In the genomic region with DNA sequence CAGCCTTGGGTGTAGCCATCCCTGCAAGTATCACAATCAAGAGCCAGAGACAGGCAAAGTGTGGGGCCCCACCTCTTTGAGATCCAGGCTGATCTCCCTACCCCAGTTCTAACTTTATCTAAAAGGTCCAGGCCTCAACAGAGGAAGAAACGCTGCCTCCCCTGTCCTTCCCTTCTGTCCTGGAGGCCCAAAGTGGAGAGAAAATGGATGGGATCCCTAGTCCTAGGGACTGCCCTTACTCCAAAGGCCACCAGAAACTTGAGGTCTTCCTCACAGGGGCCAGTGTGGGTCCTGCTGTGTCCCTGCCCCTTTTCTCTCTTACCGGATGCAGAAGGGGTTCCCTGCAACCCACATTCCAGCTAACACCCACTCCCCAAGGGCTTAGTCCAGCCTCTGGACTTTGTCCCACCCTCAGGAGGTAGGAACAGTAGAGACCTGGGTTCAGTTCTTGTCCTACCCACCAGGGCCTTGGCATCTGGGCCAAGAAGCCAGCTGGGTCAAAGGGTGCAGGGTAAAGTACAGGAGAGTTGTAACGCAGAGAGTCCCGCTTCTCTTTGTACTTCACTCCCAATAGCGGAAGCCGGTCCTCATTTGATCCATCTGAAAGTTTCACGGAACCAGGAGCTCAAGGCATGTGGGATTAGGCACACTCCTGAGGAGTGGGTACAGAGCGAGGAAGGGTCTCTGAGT, we compare ENCODE assay signal across 8 cellular contexts. TPM values are rescaled to one million over a fixed set of nuclear protein-coding genes. Genes with fewer than 3 reads are reported as not detected.
A peak's percentile ranks its signal among the peaks of the same experiment; 100 is the strongest.
DNase-seq lines count a peak whose midpoint lies in the region; ATAC-seq and TF ChIP-seq lines count a peak whose summit lies in the region.

No MANE protein-coding gene starts in this region.

- peak overlapping the region; percentile 99 for H3K27ac ChIP-seq in caudate nucleus (ENCODE audit: low read depth, low read length)
- H3K27ac ChIP-seq in muscle layer of duodenum (ENCODE audit: low read length) = peak overlapping the region; percentile 96

- H3K4me3 ChIP-seq in BE2C (ENCODE audit: low read depth, low read length) = peak overlapping the region; percentile 98
- H3K4me3 ChIP-seq in muscle layer of duodenum (ENCODE audit: low read depth in 1 of 2, low read length in 2 of 2) = peak overlapping the region; percentile 90 to 93

- no peak for TF ChIP-seq CTCF in BE2C (IDR thresholded peaks at IDR 0.05; ENCODE audit: low read depth, low read length)

- peak overlapping the region; percentile 88 to 97 (median 94) for H3K4me3 Mint-ChIP-seq in IgD-negative memory B cell

- H3K27me3 ChIP-seq in BE2C = no peaks in the 10 kb centered on the region
- no peaks in the 10 kb centered on the region for H3K27me3 ChIP-seq in muscle layer of duodenum (ENCODE audit: low read depth, low read length)

- H3K9me3 ChIP-seq in BE2C (no peaks in the 10 kb centered on the region), muscle layer of duodenum (ENCODE audit: control insufficient read depth in 1 of 2, low read length in 2 of 2) (no peaks in the 10 kb centered on the region)

- ATAC-seq in GM18511 (IDR thresholded peaks at IDR 0.05; ENCODE audit: unreplicated experiment) (no peak), HG03565 (IDR thresholded peaks at IDR 0.05; ENCODE audit: unreplicated experiment) (no peak)

- H3K4me1 ChIP-seq in BE2C = peaks cover 27% of the 10 kb centered on the region
- H3K4me1 ChIP-seq in muscle layer of duodenum (ENCODE audit: control insufficient read depth in 1 of 2, insufficient read depth in 2 of 2, low read length in 2 of 2) = peaks cover 40 to 65% of the 10 kb centered on the region in 2 donors

- H3K9me3 Mint-ChIP-seq in IgD-negative memory B cell = no peaks in the 10 kb centered on the region

- H3K36me3 ChIP-seq in BE2C (peaks cover 28% of the 10 kb centered on the region), muscle layer of duodenum (ENCODE audit: control insufficient read depth in 1 of 2, insufficient read depth in 2 of 2, low read length in 2 of 2) (peaks cover 0 to 24% of the 10 kb centered on the region in 2 donors)

- peak overlapping the region; percentile 71 to 94 (median 86) for H3K27ac Mint-ChIP-seq in IgD-negative memory B cell

- peaks cover 39 to 48% (median 46%) of the 10 kb centered on the region in 3 donors for H3K4me1 Mint-ChIP-seq in IgD-negative memory B cell

- no peaks in the 10 kb centered on the region for H3K27me3 Mint-ChIP-seq in IgD-negative memory B cell

- peaks cover 2% of the 10 kb centered on the region for H3K36me3 Mint-ChIP-seq in IgD-negative memory B cell

- DNase-seq in BE2C (no peak), caudate nucleus (lab: John Stamatoyannopoulos, UW) (no peak), NCI-H748 (lab: John Stamatoyannopoulos, UW; ENCODE audit: unreplicated experiment) (no peak), GM19238 (ENCODE audit: insufficient read length, low spot score) (no peak)

RNA-seq across cellular contexts. Expression of a gene that starts 1.9 kb away (rescaled TPM):
- 264 TPM for polyA plus RNA-seq in BE2C (2012; ENCODE audit: insufficient read depth, insufficient read length, low read depth)
- 17.8 TPM for polyA plus RNA-seq in IgD-negative memory B cell

RNA-seq across cellular contexts. Expression of a gene that starts 8.7 kb away (rescaled TPM):
- polyA plus RNA-seq in BE2C (2012; ENCODE audit: insufficient read depth, insufficient read length, low read depth) = 264 TPM
- polyA plus RNA-seq in IgD-negative memory B cell = 93.7 TPM

RNA-seq across cellular contexts. Expression of a gene that starts 17.8 kb away (rescaled TPM):
- 319 TPM for polyA plus RNA-seq in BE2C (2012; ENCODE audit: insufficient read depth, insufficient read length, low read depth)
- 57.3 TPM for polyA plus RNA-seq in IgD-negative memory B cell

RNA-seq across cellular contexts. Expression of a gene that starts 21.0 kb away (rescaled TPM):
- polyA plus RNA-seq in BE2C (2012; ENCODE audit: insufficient read depth, insufficient read length, low read depth) = 100 TPM
- 39.7 TPM for polyA plus RNA-seq in IgD-negative memory B cell

RNA-seq across cellular contexts. Expression of a gene that starts 21.3 kb away (rescaled TPM):
- polyA plus RNA-seq in BE2C (2012; ENCODE audit: insufficient read depth, insufficient read length, low read depth) = 47.1 TPM
- 11.5 TPM for polyA plus RNA-seq in IgD-negative memory B cell
